ENCODE assay signal across 3 cellular contexts in genomic region chr3:127734181-127734720, GRCh38.
TF ChIP-seq lines count a peak whose summit lies in the region.

No MANE protein-coding gene starts in this region.

TF ChIP-seq in SK-N-SH, 30 proteins besides CTCF, POLR2A, EP300 and RAD21 (continued from another document):
- TF ChIP-seq USF1 (IDR thresholded peaks at IDR 0.05; ENCODE audit: borderline replicate concordance, low read depth), result no peak
- TF ChIP-seq TEAD4 (IDR thresholded peaks at IDR 0.05; ENCODE audit: borderline replicate concordance, insufficient read depth), result no peak
- TF ChIP-seq ZBTB33 (IDR thresholded peaks at IDR 0.05; ENCODE audit: borderline replicate concordance, low read depth), result no peak
- no peak for TF ChIP-seq REST (IDR thresholded peaks at IDR 0.05; ENCODE audit: low read depth, low read length)

TF ChIP-seq in SK-N-SH treated with all-trans-retinoic acid at 6 μM for 48 hours, 23 proteins besides CTCF, POLR2A, EP300 and RAD21:
- no peak for TF ChIP-seq TSHZ2 (CRISPR knock-in tag; IDR thresholded peaks at IDR 0.05)
- no peak for TF ChIP-seq POU6F1 (CRISPR knock-in tag; IDR thresholded peaks at IDR 0.05; ENCODE audit: borderline replicate concordance, low read depth)
- TF ChIP-seq ZNF70 (CRISPR knock-in tag; IDR thresholded peaks at IDR 0.05), result no peak
- no peak for TF ChIP-seq BACH2 (CRISPR knock-in tag; IDR thresholded peaks at IDR 0.05; ENCODE audit: borderline replicate concordance)
- no peak for TF ChIP-seq CSDC2 (CRISPR knock-in tag; IDR thresholded peaks at IDR 0.05)
- no peak for TF ChIP-seq CREB5 (CRISPR knock-in tag; IDR thresholded peaks at IDR 0.05; ENCODE audit: low read depth)
- no peak for TF ChIP-seq RARB (CRISPR knock-in tag; IDR thresholded peaks at IDR 0.05)
- TF ChIP-seq ZNF565 (CRISPR knock-in tag; conservative IDR thresholded peaks at IDR 0.05; ENCODE audit: low read depth), result no peak
- no peak for TF ChIP-seq TCF4 (CRISPR knock-in tag; IDR thresholded peaks at IDR 0.05; ENCODE audit: borderline replicate concordance)
- no peak for TF ChIP-seq CSRNP3 (CRISPR knock-in tag; IDR thresholded peaks at IDR 0.05)
- TF ChIP-seq PPARA (CRISPR knock-in tag; IDR thresholded peaks at IDR 0.05; ENCODE audit: borderline replicate concordance), result no peak
- no peak for TF ChIP-seq ZFP3 (CRISPR knock-in tag; IDR thresholded peaks at IDR 0.05)
- no peak for TF ChIP-seq PATZ1 (CRISPR knock-in tag; IDR thresholded peaks at IDR 0.05; ENCODE audit: borderline replicate concordance)
- no peak for TF ChIP-seq SNAI2 (CRISPR knock-in tag; IDR thresholded peaks at IDR 0.05)
- TF ChIP-seq ARNTL (CRISPR knock-in tag; IDR thresholded peaks at IDR 0.05; ENCODE audit: borderline replicate concordance, low read depth), result no peak

TF ChIP-seq in GM12878, 131 proteins besides CTCF, POLR2A, EP300 and RAD21 (continued from another document):
- TF ChIP-seq ATF2 (IDR thresholded peaks at IDR 0.05; ENCODE audit: low read length) (no peak), SIX5 (IDR thresholded peaks at IDR 0.05; ENCODE audit: low read depth, low read length, severe bottlenecking) (no peak), ZZZ3 (IDR thresholded peaks at IDR 0.05; ENCODE audit: control insufficient read depth, insufficient read length, low read depth) (no peak), SMC3 (IDR thresholded peaks at IDR 0.05; ENCODE audit: borderline replicate concordance, low read length) (no peak)
